21 cellular contexts compared by ENCODE assay signal in the genomic region with DNA sequence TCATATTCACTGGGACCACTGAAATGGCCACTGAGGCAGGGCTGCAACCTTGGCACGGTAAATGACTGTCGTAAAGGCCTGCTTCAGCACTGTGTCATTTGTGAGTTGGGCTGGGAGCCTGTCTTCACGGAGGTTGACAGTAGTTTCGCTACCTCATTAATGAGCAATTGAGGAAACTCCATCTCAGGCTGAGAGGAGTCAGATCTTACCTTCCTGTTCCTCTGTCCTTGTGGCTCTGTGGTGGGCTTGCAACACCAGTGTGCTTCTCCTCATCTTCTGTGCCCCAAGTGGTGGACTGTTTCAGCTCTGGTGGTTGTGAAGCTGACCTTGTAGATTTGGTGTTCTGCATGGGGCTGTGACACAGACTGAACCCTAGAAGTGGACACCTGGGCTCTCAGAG.
A peak's percentile ranks its signal among the peaks of the same experiment; 100 is the strongest.
DNase-seq lines count a peak whose midpoint lies in the region; ATAC-seq, FAIRE-seq and TF ChIP-seq lines count a peak whose summit lies in the region.
"Had no signal": no experiment of that assay in that cellular context is flagged by ENCODE, and none has a peak within 500 bp of the region (broad histone marks: within the 10 kb centered on the region; RNA-seq: fewer than 3 reads in every experiment).

No MANE protein-coding gene starts in this region.

- no peaks in the 10 kb centered on the region for H3K36me3 ChIP-seq in lower lobe of right lung
- H3K36me3 ChIP-seq in effector memory CD4-positive, alpha-beta T cell (ENCODE audit: control insufficient read depth, insufficient read depth, low read length), result no peaks in the 10 kb centered on the region

- TF ChIP-seq CTCF in lower lobe of right lung (IDR thresholded peaks at IDR 0.05) (no peak), D721Med (IDR thresholded peaks at IDR 0.05; ENCODE audit: insufficient read depth, missing control alignments) (no peak)

- intact Hi-C loops in lower lobe of right lung (cut with DNase I), result no loop called here

- DNase-seq in CD1c-positive myeloid dendritic cell (ENCODE audit: extremely low spot score) (peak; percentile 88), lower lobe of right lung (peak; percentile 51), D721Med (ENCODE audit: insufficient read length, low spot score) (no peak), AML-193 (lab: John Stamatoyannopoulos, UW) (no peak)
- DNase-seq in effector memory CD4-positive, alpha-beta T cell, result no peak
- no peak for DNase-seq in stimulated activated CD4-positive, alpha-beta T cell treated with anti-CD3 and anti-CD28 coated beads, Interleukin-2, amount 100 ng/mL, for 48 hours
- DNase-seq: ACHN; activated CD4-positive, alpha-beta T cell treated with anti-CD3 and anti-CD28 coated beads for 1 hour; activated CD8-positive, alpha-beta memory T cell treated with anti-CD3 and anti-CD28 coated beads, Interleukin-2, amount 50 U/mL, for 48 hours; activated gamma-delta T cell treated with Interleukin-2 at 50 U/mL for 16 hours; anterior cingulate cortex; EL; left ventricle myocardium inferior; NCI-H1436; NCI-H345; SIG-M5; stimulated activated naive CD4-positive, alpha-beta T cell had no signal

- H3K27ac ChIP-seq in lower lobe of right lung, result no peak overlapping the region
- H3K27ac ChIP-seq in effector memory CD4-positive, alpha-beta T cell (ENCODE audit: insufficient read depth, low read length, poor library complexity, severe bottlenecking), result no peak overlapping the region
- H3K27ac ChIP-seq: left ventricle myocardium inferior had no signal

- H3K9me3 ChIP-seq in lower lobe of right lung, result no peaks in the 10 kb centered on the region
- no peaks in the 10 kb centered on the region for H3K9me3 ChIP-seq in effector memory CD4-positive, alpha-beta T cell (ENCODE audit: control insufficient read depth, low read length)

- no peak overlapping the region for H3K4me3 ChIP-seq in lower lobe of right lung
- no peak overlapping the region for H3K4me3 ChIP-seq in effector memory CD4-positive, alpha-beta T cell (ENCODE audit: insufficient read depth, low read depth, low read length, poor library complexity, severe bottlenecking)
- H3K4me3 ChIP-seq: left ventricle myocardium inferior had no signal

- no peaks in the 10 kb centered on the region for H3K27me3 ChIP-seq in lower lobe of right lung (ENCODE audit: low read depth)
- no peaks in the 10 kb centered on the region for H3K27me3 ChIP-seq in effector memory CD4-positive, alpha-beta T cell (replicated peaks; ENCODE audit: control insufficient read depth, insufficient read depth, low read length, poor library complexity, severe bottlenecking)

- no peak for FAIRE-seq in D721Med (lab: Jason Lieb, UNC)
- FAIRE-seq: endometrium, small intestine had no signal

- H3K4me1 ChIP-seq in lower lobe of right lung, result no peaks in the 10 kb centered on the region
- no peaks in the 10 kb centered on the region for H3K4me1 ChIP-seq in effector memory CD4-positive, alpha-beta T cell (ENCODE audit: control insufficient read depth, insufficient read depth, low read length, poor library complexity, severe bottlenecking)

- ATAC-seq in GM19328 (IDR thresholded peaks at IDR 0.05; ENCODE audit: unreplicated experiment) (peak; percentile 83), HG03442 (IDR thresholded peaks at IDR 0.05; ENCODE audit: unreplicated experiment) (peak; percentile 72), lower lobe of right lung (peak; percentile 62 to 86)

Comparison
In these comparisons a context has a peak if more than half of its experiments do, and no peak if none do; other contexts are left out.
1. DNase-seq: peak in CD1c-positive myeloid dendritic cell (single experiment) and lower lobe of right lung (single experiment); none in effector memory CD4-positive, alpha-beta T cell (0 of 3), stimulated activated CD4-positive, alpha-beta T cell treated with anti-CD3 and anti-CD28 coated beads, Interleukin-2, amount 100 ng/mL, for 48 hours (0 of 2), D721Med (single experiment) and AML-193 (0 of 2).
2. Peak in every context shown above with its lines, with median percentiles within 50 percentile points of each other: ATAC-seq.